Comparison of ENCODE assay signal across 9 cellular contexts in genomic region chr2:127400897-127401756, GRCh38. TPM values are rescaled to one million over a fixed set of nuclear protein-coding genes. Genes with fewer than 3 reads are reported as not detected.
A peak's percentile ranks its signal among the peaks of the same experiment; 100 is the strongest.
DNase-seq lines count a peak whose midpoint lies in the region; ATAC-seq and TF ChIP-seq lines count a peak whose summit lies in the region.
"Had no signal": no experiment of that assay in that cellular context is flagged by ENCODE, and none has a peak within 500 bp of the region (broad histone marks: within the 10 kb centered on the region; RNA-seq: fewer than 3 reads in every experiment).

No MANE protein-coding gene starts in this region.

- H4K20me1 ChIP-seq in IMR-90 (ENCODE audit: insufficient read depth, low read length) (no peaks in the 10 kb centered on the region), Karpas-422 (ENCODE audit: insufficient read depth, low read depth, low read length) (no peaks in the 10 kb centered on the region)

- no peak overlapping the region for H3K4me3 ChIP-seq in IMR-90 (ENCODE audit: insufficient read depth, low read depth, low read length)
- H3K4me3 ChIP-seq in neuronal stem cell (ENCODE audit: low read length in 2 of 2): no peak overlapping the region
- no peak overlapping the region for H3K4me3 ChIP-seq in CD8-positive, alpha-beta T cell (ENCODE audit: low read depth, low read length)
- H3K4me3 ChIP-seq in Karpas-422 (ENCODE audit: low read length): no peak overlapping the region

- H4K91ac ChIP-seq in IMR-90 (ENCODE audit: insufficient read depth, low read depth, low read length) (peak overlapping the region; percentile 38; the same call in 1 of the 2 replicates), neuronal stem cell (ENCODE audit: low read depth, low read length, poor library complexity) (no peak overlapping the region)

- peak overlapping the region; percentile 80 for H2AK5ac ChIP-seq in IMR-90 (ENCODE audit: low read depth, low read length)
- peak overlapping the region; percentile 58 for H2AK5ac ChIP-seq in neuronal stem cell (ENCODE audit: low read depth, low read length)

- no peak overlapping the region for H2BK12ac ChIP-seq in neuronal stem cell (ENCODE audit: low read length)

- no peak overlapping the region for H3K56ac ChIP-seq in IMR-90 (ENCODE audit: extremely low read depth, insufficient read depth, low read length)

- H3K4ac ChIP-seq in IMR-90 (ENCODE audit: low read depth, low read length) (peak overlapping the region; percentile 75), neuronal stem cell (ENCODE audit: low read length) (no peak overlapping the region)

- TF ChIP-seq CTCF in IMR-90 (conservative IDR thresholded peaks at IDR 0.05; ENCODE audit: low read depth, low read length): no peak
- no peak for TF ChIP-seq CTCF in CD8-positive, alpha-beta T cell (IDR thresholded peaks at IDR 0.05)

- no peaks in the 10 kb centered on the region for H3K9me2 ChIP-seq in Karpas-422 (replicated peaks; ENCODE audit: insufficient read depth, low read length)

- H3K4me2 ChIP-seq in IMR-90 (ENCODE audit: low read depth, low read length): no peak overlapping the region; the same call in 1 of the 2 replicates
- H3K4me2 ChIP-seq in neuronal stem cell (ENCODE audit: insufficient read depth, low read length, poor library complexity, severe bottlenecking): no peak overlapping the region
- H3K4me2 ChIP-seq in Karpas-422 (ENCODE audit: low read depth, low read length, poor library complexity, severe bottlenecking): no peak overlapping the region

- in situ Hi-C loops in IMR-90 (cut with MboI; ENCODE audit: low sequenced_read_pairs): no loop called here

- dilution Hi-C loops in IMR-90 (cut with HindIII; ENCODE audit: low sequenced_read_pairs, unreplicated experiment): no loop called here

- H2BK20ac ChIP-seq in IMR-90 (ENCODE audit: low read depth, low read length): no peak overlapping the region

- peak overlapping the region; percentile 14 to 16 for H3K27ac Mint-ChIP-seq in effector memory CD8-positive, alpha-beta T cell
- no peak overlapping the region for H3K27ac Mint-ChIP-seq in CD8-positive, alpha-beta T cell
- H3K27ac Mint-ChIP-seq: activated naive CD4-positive, alpha-beta T cell treated with anti-CD3 and anti-CD28 coated beads for 36 hours had no signal

- H3K14ac ChIP-seq in IMR-90 (replicated peaks; ENCODE audit: low read depth, low read length) (peak overlapping the region; percentile 34), neuronal stem cell (ENCODE audit: low read length) (no peak overlapping the region)

- H2BK15ac ChIP-seq in IMR-90 (ENCODE audit: low read depth, low read length) (no peak overlapping the region), neuronal stem cell (ENCODE audit: low read length) (peak overlapping the region; percentile 30)

- BruUV-seq in IMR-90 (replicated peaks; lab: Mats Ljungman, UMichigan): no TSS peak

- H3K23ac ChIP-seq in IMR-90 (ENCODE audit: low read depth, low read length) (no peak overlapping the region), neuronal stem cell (ENCODE audit: low read depth, low read length, poor library complexity) (no peak overlapping the region)

- intact Hi-C loops in IMR-90 (cut with micrococcal nuclease): no loop called here
- intact Hi-C loops in CD8-positive, alpha-beta T cell (cut with DNase I, micrococcal nuclease): no loop called here

- no peaks in the 10 kb centered on the region for H3K79me1 ChIP-seq in IMR-90 (ENCODE audit: low read depth in 1 of 2, low read length in 2 of 2)
- no peaks in the 10 kb centered on the region for H3K79me1 ChIP-seq in neuronal stem cell (ENCODE audit: low read depth, low read length)

- CTCF ChIA-PET in IMR-90 (lab: Yijun Ruan, JAX): no interaction called here
- CTCF ChIA-PET in CD8-positive, alpha-beta T cell (lab: Charles Lee): interaction anchor here (1.2 kb wide), 1 partner anchor 14 kb away, joined by 3 read pairs; no protein-coding TSS in a partner anchor

- WGBS in IMR-90 (ENCODE audit: extremely low coverage in 2 of 2, insufficient read length in 1 of 2), 2 experiments: 11% methylated on average over 8 of the region's 39 CpGs; no CpG with 5 or more reads in 1 of the 2 experiments
- no CpG with 5 or more reads among the region's 39 CpGs for WGBS in neuronal stem cell (ENCODE audit: extremely low coverage in 2 of 2, insufficient read length in 2 of 2, insufficient replicate concordance in 1 of 2), 2 donors

- peak overlapping the region; percentile 57 for H2BK120ac ChIP-seq in IMR-90 (ENCODE audit: low read depth, low read length)
- no peak overlapping the region for H2BK120ac ChIP-seq in neuronal stem cell (ENCODE audit: low read depth, low read length)

- H3K27me3 ChIP-seq in IMR-90 (ENCODE audit: control insufficient read depth, insufficient read depth, low read length): no peaks in the 10 kb centered on the region
- H3K27me3 ChIP-seq in neuronal stem cell (ENCODE audit: control insufficient read depth in 3 of 3, insufficient read depth in 3 of 3, low read depth in 1 of 3, low read length in 3 of 3): peaks cover 0 to 9% (median 0%) of the 10 kb centered on the region in 3 experiments
- no peaks in the 10 kb centered on the region for H3K27me3 ChIP-seq in CD8-positive, alpha-beta T cell (ENCODE audit: insufficient read depth, low read length)
- H3K27me3 ChIP-seq in Karpas-422 (ENCODE audit: low read length): no peaks in the 10 kb centered on the region

- peak overlapping the region; percentile 18 for H2BK5ac ChIP-seq in IMR-90 (ENCODE audit: low read depth, low read length, poor library complexity, severe bottlenecking)
- H2BK5ac ChIP-seq in neuronal stem cell (ENCODE audit: low read length): peak overlapping the region; percentile 55

- TF ChIP-seq POLR2A in IMR-90 (IDR thresholded peaks at IDR 0.05; ENCODE audit: low read depth, low read length): no peak

- 0 out of 2 replicates have a peak overlapping the region, but pooled peaks have one; percentile 27 for H3K9ac ChIP-seq in IMR-90 (ENCODE audit: low read depth, low read length)
- peak overlapping the region; percentile 13 for H3K9ac ChIP-seq in neuronal stem cell (ENCODE audit: low read depth, low read length, poor library complexity)
- no peak overlapping the region for H3K9ac ChIP-seq in Karpas-422 (ENCODE audit: low read length)

- H2AFZ ChIP-seq in IMR-90 (replicated peaks; ENCODE audit: low read length, poor library complexity) (peak overlapping the region; percentile 83), neuronal stem cell (ENCODE audit: low read length) (peak overlapping the region; percentile 39), Karpas-422 (ENCODE audit: low read length) (no peak overlapping the region)

- no peak overlapping the region for H3K27ac ChIP-seq in IMR-90 (ENCODE audit: insufficient read depth, low read length)
- no peak overlapping the region for H3K27ac ChIP-seq in neuronal stem cell (replicated peaks; ENCODE audit: low read length)
- H3K27ac ChIP-seq in CD8-positive, alpha-beta T cell (ENCODE audit: low read depth, low read length): no peak overlapping the region
- no peak overlapping the region for H3K27ac ChIP-seq in Karpas-422 (ENCODE audit: low read length)

- H3K79me2 ChIP-seq in Karpas-422 (ENCODE audit: low read length): no peaks in the 10 kb centered on the region

- H3K18ac ChIP-seq in IMR-90 (ENCODE audit: low read depth, low read length): no peak overlapping the region
- H3K18ac ChIP-seq in neuronal stem cell (ENCODE audit: low read length): peak overlapping the region; percentile 81

- DNase-seq in EL (peak; percentile 78), IMR-90 (peak; percentile 78), neuronal stem cell (ENCODE audit: low spot score) (no peak), NCI-H748 (lab: John Stamatoyannopoulos, UW; ENCODE audit: unreplicated experiment) (no peak), Karpas-422 (no peak)
- no peak for DNase-seq in effector memory CD8-positive, alpha-beta T cell
- DNase-seq in stimulated activated CD8-positive, alpha-beta memory T cell treated with anti-CD3 and anti-CD28 coated beads, Interleukin-4, amount 100 ng/mL, for 48 hours: no peak
- no peak for DNase-seq in CD8-positive, alpha-beta T cell
- DNase-seq: activated naive CD4-positive, alpha-beta T cell treated with anti-CD3 and anti-CD28 coated beads for 36 hours had no signal

- H3K9me3 ChIP-seq in IMR-90 (ENCODE audit: control insufficient read depth, insufficient read depth, low read length): no peaks in the 10 kb centered on the region
- no peaks in the 10 kb centered on the region for H3K9me3 ChIP-seq in neuronal stem cell (replicated peaks in 1 of 2; ENCODE audit: control insufficient read depth in 2 of 2, insufficient read depth in 1 of 2, low read depth in 1 of 2, low read length in 2 of 2)
- H3K9me3 ChIP-seq in CD8-positive, alpha-beta T cell (ENCODE audit: low read length): no peaks in the 10 kb centered on the region
- H3K9me3 ChIP-seq in Karpas-422 (ENCODE audit: low read length): no peaks in the 10 kb centered on the region

- H4K5ac ChIP-seq in IMR-90 (ENCODE audit: low read depth, low read length): no peak overlapping the region

- H3K9me3 Mint-ChIP-seq in effector memory CD8-positive, alpha-beta T cell: no peaks in the 10 kb centered on the region
- H3K9me3 Mint-ChIP-seq in CD8-positive, alpha-beta T cell: no peaks in the 10 kb centered on the region
- H3K9me3 Mint-ChIP-seq: activated naive CD4-positive, alpha-beta T cell treated with anti-CD3 and anti-CD28 coated beads for 36 hours had no signal

- H3K4me1 ChIP-seq in IMR-90 (ENCODE audit: control insufficient read depth, insufficient read depth, low read length): peaks cover 17% of the 10 kb centered on the region
- H3K4me1 ChIP-seq in neuronal stem cell (ENCODE audit: control insufficient read depth in 2 of 2, insufficient read depth in 1 of 2, low read depth in 1 of 2, low read length in 2 of 2): peaks cover 0 to 8% of the 10 kb centered on the region in 2 donors
- H3K4me1 ChIP-seq in CD8-positive, alpha-beta T cell (ENCODE audit: insufficient read depth, low read length): no peaks in the 10 kb centered on the region
- peaks cover 20% of the 10 kb centered on the region for H3K4me1 ChIP-seq in Karpas-422 (ENCODE audit: low read length)

- no peak overlapping the region for H3K4me3 Mint-ChIP-seq in effector memory CD8-positive, alpha-beta T cell
- no peak overlapping the region for H3K4me3 Mint-ChIP-seq in CD8-positive, alpha-beta T cell
- H3K4me3 Mint-ChIP-seq: activated naive CD4-positive, alpha-beta T cell treated with anti-CD3 and anti-CD28 coated beads for 36 hours had no signal

- TF ChIP-seq RAD21 in IMR-90 (IDR thresholded peaks at IDR 0.05; ENCODE audit: low read length): no peak

- POLR2A ChIA-PET in IMR-90 (lab: Charles Lee; ENCODE audit: unreplicated experiment): no interaction called here
- POLR2A ChIA-PET in CD8-positive, alpha-beta T cell (lab: Charles Lee): no interaction called here

- peaks cover 4 to 49% of the 10 kb centered on the region in 2 donors for H3K27me3 Mint-ChIP-seq in effector memory CD8-positive, alpha-beta T cell
- H3K27me3 Mint-ChIP-seq in CD8-positive, alpha-beta T cell (ENCODE audit: low read depth): no peaks in the 10 kb centered on the region

- peak overlapping the region; percentile 57 for H2AK9ac ChIP-seq in IMR-90 (replicated peaks; ENCODE audit: low read depth, low read length, poor library complexity)

- H3K36me3 ChIP-seq in IMR-90 (ENCODE audit: control insufficient read depth, insufficient read depth, low read length) (no peaks in the 10 kb centered on the region), neuronal stem cell (replicated peaks in 1 of 2; ENCODE audit: control insufficient read depth in 2 of 2, insufficient read depth in 2 of 2, low read length in 2 of 2) (no peaks in the 10 kb centered on the region), Karpas-422 (ENCODE audit: insufficient read depth, low read length) (no peaks in the 10 kb centered on the region)
- H3K36me3 ChIP-seq in CD8-positive, alpha-beta T cell (ENCODE audit: insufficient read depth, low read length): no peaks in the 10 kb centered on the region

- ATAC-seq in IMR-90 (ENCODE audit: low read depth): peak; percentile 72
- no peak for ATAC-seq in effector memory CD8-positive, alpha-beta T cell (replicated peaks)
- ATAC-seq in CD8-positive, alpha-beta T cell: no peak

- no peaks in the 10 kb centered on the region for H3K36me3 Mint-ChIP-seq in effector memory CD8-positive, alpha-beta T cell (ENCODE audit: insufficient read depth)
- H3K36me3 Mint-ChIP-seq in CD8-positive, alpha-beta T cell: no peaks in the 10 kb centered on the region

- peaks cover 0 to 7% of the 10 kb centered on the region in 2 donors for H3K4me1 Mint-ChIP-seq in effector memory CD8-positive, alpha-beta T cell (ENCODE audit: low read depth in 2 of 2)
- H3K4me1 Mint-ChIP-seq in CD8-positive, alpha-beta T cell (ENCODE audit: low read depth): no peaks in the 10 kb centered on the region

- peaks cover 26% of the 10 kb centered on the region for H3K9me1 ChIP-seq in IMR-90 (ENCODE audit: insufficient read depth, low read length)

- H4K8ac ChIP-seq in IMR-90 (ENCODE audit: low read depth in 2 of 2, low read length in 2 of 2): 0 out of 4 replicates have a peak overlapping the region, but pooled peaks of 1 of the 2 experiments have one; percentile 60
- H4K8ac ChIP-seq in neuronal stem cell (ENCODE audit: low read depth, low read length): no peak overlapping the region

RNA-seq across cellular contexts. Expression of gene MAP3K2, which starts 13.4 kb away (rescaled TPM):
- total RNA-seq in IMR-90 (2012; rRNA removed): 30.8 and 31.9 TPM in 2 replicates
- polyA plus RNA-seq in IMR-90 (2012; rRNA removed): 6.2 and 6.5 TPM in 2 replicates
- polyA plus RNA-seq in IMR-90 (2012; cell fraction: cytosol; rRNA removed): 2.0 and 2.1 TPM in 2 replicates
- 3.2 and 7.7 TPM in 2 replicates for polyA plus RNA-seq in IMR-90 (2012; cell fraction: nucleus; rRNA removed; ENCODE audit: low replicate concordance)
- polyA plus RNA-seq in neuronal stem cell (2013, experiment 1 of 2): 9.5 TPM
- polyA plus RNA-seq in neuronal stem cell (2013, experiment 2 of 2): 10.4 TPM
- total RNA-seq in CD8-positive, alpha-beta T cell: 100 to 1,000 TPM; 126 to 137 TPM
- total RNA-seq in Karpas-422 (2014; rRNA removed; shearing (Covaris generic); ENCODE audit: low replicate concordance): 36.0 and 40.7 TPM in 2 replicates

RNA-seq across cellular contexts. Expression of gene PROC, which starts 17.1 kb away (rescaled TPM):
- total RNA-seq in IMR-90 (2012; rRNA removed): 0.28 TPM in 1 of 2 replicates, not detected in the other
- 0.07 TPM in 1 of 2 replicates, not detected in the other for polyA plus RNA-seq in IMR-90 (2012; rRNA removed)
- 0.10 TPM in 1 of 2 replicates, not detected in the other for polyA plus RNA-seq in IMR-90 (2012; cell fraction: cytosol; rRNA removed)
- polyA plus RNA-seq in IMR-90 (2012; cell fraction: nucleus; rRNA removed; ENCODE audit: low replicate concordance): 0.05 and 0.22 TPM in 2 replicates
- 0.07 TPM for polyA plus RNA-seq in neuronal stem cell (2013, experiment 1 of 2)
- polyA plus RNA-seq in neuronal stem cell (2013, experiment 2 of 2): 0.07 TPM
- under 1 TPM in 1 of 2 experiments, not detected in 1; 0.33 TPM for total RNA-seq in CD8-positive, alpha-beta T cell
- not detected in 2 replicates for total RNA-seq in Karpas-422 (2014; rRNA removed; shearing (Covaris generic); ENCODE audit: low replicate concordance)
- total RNA-seq: activated naive CD4-positive, alpha-beta T cell treated with anti-CD3 and anti-CD28 coated beads for 36 hours had no signal

Comparison
In these comparisons a context has a peak if more than half of its experiments do, and no peak if none do; other contexts are left out.
1. DNase-seq: peak in EL (single experiment) and IMR-90 (single experiment); none in effector memory CD8-positive, alpha-beta T cell (0 of 3), neuronal stem cell (single experiment), stimulated activated CD8-positive, alpha-beta memory T cell treated with anti-CD3 and anti-CD28 coated beads, Interleukin-4, amount 100 ng/mL, for 48 hours (single experiment), NCI-H748 (single experiment), CD8-positive, alpha-beta T cell (0 of 7) and Karpas-422 (single experiment).